Comparison of ENCODE assay signal across 6 cellular contexts in the genomic region with DNA sequence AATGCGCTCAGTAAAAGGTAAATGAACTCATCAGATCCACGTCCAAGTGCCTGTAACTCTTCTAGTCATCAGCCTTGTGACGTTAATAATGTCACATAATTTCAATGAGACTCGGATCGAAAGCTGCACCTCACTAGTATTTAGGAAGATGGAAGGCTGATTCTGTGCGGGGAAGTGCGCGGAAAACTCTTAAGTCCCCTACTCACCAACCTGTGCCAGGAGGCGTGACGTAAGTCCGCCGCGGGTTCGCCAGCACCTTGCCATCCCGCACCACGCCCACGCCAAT. TPM values are rescaled to one million over a fixed set of nuclear protein-coding genes. Genes with fewer than 3 reads are reported as not detected.
A peak's percentile ranks its signal among the peaks of the same experiment; 100 is the strongest.
DNase-seq lines count a peak whose midpoint lies in the region; ATAC-seq and TF ChIP-seq lines count a peak whose summit lies in the region.

No MANE protein-coding gene starts in this region.

- H3K27ac ChIP-seq in layer of hippocampus (ENCODE audit: low read depth, low read length), result peak overlapping the region; percentile 94

- peaks cover 29% of the 10 kb centered on the region for H3K36me3 Mint-ChIP-seq in activated B cell treated with CpG ODN at 0.5 μM for 24 hours (ENCODE audit: low read depth)

- DNase-seq in NCI-H526 treated with DMSO at 0.1 percent for 48 hours (lab: John Stamatoyannopoulos, UW), result peak; percentile 86
- no peak for DNase-seq in NCI-H526 (lab: John Stamatoyannopoulos, UW)
- DNase-seq in activated B cell treated with CpG ODN at 0.5 μM for 24 hours, result no peak
- DNase-seq in kidney glomerular epithelial cell (lab: John Stamatoyannopoulos, UW), result no peak

- POLR2A ChIA-PET in activated B cell treated with CpG ODN at 0.5 μM for 24 hours (lab: Charles Lee), result interaction anchor here (0.7 to 5.0 kb wide), 16 partner anchors 10 to 227 kb away, joined by 3 to 65 read pairs (median 8); a partner anchor contains a TSS

- no peaks in the 10 kb centered on the region for H3K27me3 Mint-ChIP-seq in activated B cell treated with CpG ODN at 0.5 μM for 24 hours

- H3K4me3 Mint-ChIP-seq in activated B cell treated with CpG ODN at 0.5 μM for 24 hours, result no peak overlapping the region

- intact Hi-C loops in activated B cell treated with CpG ODN at 0.5 μM for 24 hours (cut with micrococcal nuclease), result loop anchor here (1.0 to 10.0 kb wide), 4 partner anchors 16 to 1000 kb away; a partner anchor contains a TSS

- CTCF ChIA-PET in activated B cell treated with CpG ODN at 0.5 μM for 24 hours (lab: Charles Lee), result interaction anchor here (1.0 to 2.9 kb wide), 3 partner anchors 40 to 155 kb away, joined by 3 to 29 read pairs (median 5); a partner anchor contains a TSS

- H3K4me1 Mint-ChIP-seq in activated B cell treated with CpG ODN at 0.5 μM for 24 hours, result peaks cover 31% of the 10 kb centered on the region

- H3K27me3 ChIP-seq in layer of hippocampus (ENCODE audit: control insufficient read depth, insufficient read depth, low read length), result no peaks in the 10 kb centered on the region

- TF ChIP-seq CTCF in activated B cell treated with CpG ODN at 0.5 μM for 24 hours (IDR thresholded peaks at IDR 0.05), result no peak

- ATAC-seq in HG03558 (IDR thresholded peaks at IDR 0.05; ENCODE audit: extremely low read depth, unreplicated experiment) (peak; percentile 35), activated B cell treated with CpG ODN at 0.5 μM for 24 hours (ENCODE audit: low read depth) (peak; percentile 49)

- no peak overlapping the region for H3K27ac Mint-ChIP-seq in activated B cell treated with CpG ODN at 0.5 μM for 24 hours

- no peaks in the 10 kb centered on the region for H3K9me3 Mint-ChIP-seq in activated B cell treated with CpG ODN at 0.5 μM for 24 hours

RNA-seq across cellular contexts. Expression of a gene that starts 0.3 kb away (rescaled TPM):
- 98.3 and 112 TPM in 2 replicates for total RNA-seq in activated B cell treated with CpG ODN at 0.5 μM for 24 hours

RNA-seq across cellular contexts. Expression of a gene that starts 0.7 kb away (rescaled TPM):
- 215 and 231 TPM in 2 replicates for total RNA-seq in activated B cell treated with CpG ODN at 0.5 μM for 24 hours

RNA-seq across cellular contexts. Expression of a gene that starts 6.9 kb away (rescaled TPM):
- 84.8 and 87.3 TPM in 2 replicates for total RNA-seq in activated B cell treated with CpG ODN at 0.5 μM for 24 hours

RNA-seq across cellular contexts. Expression of a gene that starts 14.9 kb away (rescaled TPM):
- 87.2 and 88.0 TPM in 2 replicates for total RNA-seq in activated B cell treated with CpG ODN at 0.5 μM for 24 hours

RNA-seq across cellular contexts. Expression of a gene that starts 18.3 kb away (rescaled TPM):
- total RNA-seq in activated B cell treated with CpG ODN at 0.5 μM for 24 hours, result 0.42 and 0.53 TPM in 2 replicates
